19 cellular contexts compared by ENCODE assay signal in the genomic region with DNA sequence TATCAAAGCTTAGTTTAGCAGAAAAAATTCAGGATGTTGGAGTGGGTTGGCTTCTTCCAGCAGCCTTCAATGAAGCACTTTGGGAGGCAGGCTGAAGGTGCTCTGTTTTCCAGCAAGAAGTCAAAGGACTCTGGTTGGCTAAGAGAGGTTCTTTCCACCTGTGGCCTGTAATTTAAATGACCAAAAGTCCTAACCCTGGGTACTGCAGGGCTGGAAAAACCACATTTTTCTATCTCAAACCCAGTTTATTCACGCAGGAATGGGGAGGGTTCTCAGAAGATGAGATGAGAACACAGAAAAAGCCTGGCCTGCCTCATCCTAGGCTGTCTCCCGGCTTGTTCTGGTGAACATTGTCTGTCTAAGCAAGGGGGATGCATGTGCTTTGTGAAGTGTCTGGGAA.
"Had no signal": no experiment of that assay in that cellular context is flagged by ENCODE, and none has a peak within 500 bp of the region (broad histone marks: within the 10 kb centered on the region; RNA-seq: fewer than 3 reads in every experiment).

No MANE protein-coding gene starts in this region.

- H3K4me3 Mint-ChIP-seq: immature natural killer cell, mesothelial cell of epicardium had no signal

- H3K79me2 ChIP-seq: hepatocyte had no signal

- H3K4me1 Mint-ChIP-seq: immature natural killer cell had no signal

- H3K4me1 ChIP-seq: esophagus muscularis mucosa, foreskin keratinocyte, gastroesophageal sphincter, left lung, lower lobe of right lung had no signal

- H3K27ac Mint-ChIP-seq: mesothelial cell of epicardium had no signal

- H3K27ac ChIP-seq: coronary artery, dorsolateral prefrontal cortex, esophagus muscularis mucosa, foreskin keratinocyte, gastroesophageal sphincter, heart left ventricle, hepatocyte, left lung, lower lobe of right lung had no signal

- H3K4me3 ChIP-seq: coronary artery, dorsolateral prefrontal cortex, esophagus muscularis mucosa, gastroesophageal sphincter, heart left ventricle, hepatocyte, left lung, lower lobe of right lung, mucosa of descending colon had no signal

- H3K4me2 ChIP-seq: hepatocyte had no signal

- H3K36me3 Mint-ChIP-seq: mesothelial cell of epicardium had no signal

- H3K27me3 ChIP-seq: dorsolateral prefrontal cortex, esophagus muscularis mucosa, foreskin keratinocyte, gastroesophageal sphincter, heart left ventricle, hepatocyte, left lung had no signal

- H3K36me3 ChIP-seq: esophagus muscularis mucosa, gastroesophageal sphincter, heart left ventricle, left lung, lower lobe of right lung had no signal

- DNase-seq: dermis blood vessel endothelial cell; dorsolateral prefrontal cortex; effector CD4-positive, alpha-beta T cell; effector memory CD4-positive, alpha-beta T cell; foreskin keratinocyte; heart left ventricle; hypothalamus; immature natural killer cell; left cardiac atrium; left lung; left ventricle myocardium superior; lower lobe of right lung; mesenchymal stem cell; mucosa of descending colon had no signal

- H2AFZ ChIP-seq: hepatocyte had no signal
